In the genomic region with DNA sequence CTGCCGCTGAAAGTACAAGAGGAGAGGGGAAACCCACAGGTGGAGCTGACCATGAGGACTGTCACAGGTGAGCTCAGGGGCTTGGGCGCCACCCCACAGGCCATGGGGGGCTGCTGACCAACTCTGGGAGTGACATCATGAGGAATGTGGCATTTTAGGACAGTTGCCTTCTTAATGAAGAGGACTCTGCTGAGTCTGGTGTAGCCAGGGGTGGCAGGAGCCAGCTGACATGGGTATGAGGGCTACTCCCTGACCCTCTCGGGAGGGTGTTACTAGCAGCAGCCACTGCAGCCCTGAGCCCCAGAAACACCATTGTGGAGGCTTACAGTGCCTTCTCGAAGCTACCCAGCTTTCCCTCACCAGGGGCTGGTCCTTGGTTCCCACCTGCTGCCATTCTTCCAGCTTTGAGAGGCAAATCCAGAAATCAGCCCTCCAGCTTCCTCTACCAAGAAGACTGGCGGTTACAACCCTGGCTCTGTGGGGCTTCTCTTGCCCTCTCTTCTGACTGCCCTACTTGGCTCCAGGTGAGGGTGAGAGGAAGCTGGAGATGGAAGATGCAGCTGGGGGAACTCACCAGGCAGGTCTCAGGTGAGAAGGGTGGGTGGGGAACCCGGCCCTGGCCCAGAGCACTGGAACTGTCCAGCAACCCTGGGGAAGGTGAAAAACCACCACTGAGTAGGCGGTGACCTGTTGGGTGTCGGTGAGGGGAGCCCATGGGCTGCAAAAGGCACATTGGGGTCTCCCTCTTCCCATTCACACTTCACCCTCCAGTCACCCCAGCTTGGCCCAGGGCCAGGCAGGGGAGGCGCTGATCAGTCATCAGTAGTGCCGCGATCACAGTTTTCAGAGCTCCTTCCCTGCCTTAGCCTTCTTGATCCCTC, we compare ENCODE assay signal across 29 cellular contexts.
A peak's percentile ranks its signal among the peaks of the same experiment; 100 is the strongest.
DNase-seq lines count a peak whose midpoint lies in the region; ATAC-seq and TF ChIP-seq lines count a peak whose summit lies in the region.
"Had no signal": no experiment of that assay in that cellular context is flagged by ENCODE, and none has a peak within 500 bp of the region (broad histone marks: within the 10 kb centered on the region; RNA-seq: fewer than 3 reads in every experiment).

No MANE protein-coding gene starts in this region.

- H4K20me1 ChIP-seq in GM23338 (replicated peaks; ENCODE audit: insufficient read depth) = no peaks in the 10 kb centered on the region
- H4K20me1 ChIP-seq: BLaER1 treated with 17β-estradiol and CSF1 and Interleukin-3, amounts not matched to agents 10 nM and 100 nM had no signal

- H3K9me2 ChIP-seq in GM23338 (ENCODE audit: insufficient read depth) = no peaks in the 10 kb centered on the region; the same call in 1 of the 2 replicates

- peak overlapping the region in 1 of 3 donors; percentile 0 for H3K9ac ChIP-seq in skeletal muscle tissue (ENCODE audit: low read depth in 1 of 3, low read length in 3 of 3)
- H3K9ac ChIP-seq: BLaER1 treated with 17β-estradiol and CSF1 and Interleukin-3, amounts not matched to agents 10 nM and 100 nM had no signal

- H3K27ac Mint-ChIP-seq in GM23338 = no peak overlapping the region
- H3K27ac Mint-ChIP-seq: activated naive CD8-positive, alpha-beta T cell treated with anti-CD3 and anti-CD28 coated beads, Interleukin-2, amount 50 U/mL, for 24 hours; activated T-cell treated with anti-CD3 and anti-CD28 coated beads, Interleukin-2, amount 50 U/mL, for 24 hours; stimulated activated naive CD8-positive, alpha-beta T cell treated with anti-CD3 and anti-CD28 coated beads, Interleukin-15, Interleukin-2, amounts not matched to agents 100 ng/mL and 50 ng/mL, for 24 hours had no signal

- H2AFZ ChIP-seq in GM23338 = no peak overlapping the region

- no peak for TF ChIP-seq CTCF in GM23338 (conservative IDR thresholded peaks at IDR 0.05; ENCODE audit: low read depth in 2 of 2)
- TF ChIP-seq CTCF in ascending aorta (IDR thresholded peaks at IDR 0.05) = no peak

- peaks cover 10% of the 10 kb centered on the region for H3K4me1 Mint-ChIP-seq in GM23338
- H3K4me1 Mint-ChIP-seq: activated naive CD8-positive, alpha-beta T cell treated with anti-CD3 and anti-CD28 coated beads, Interleukin-2, amount 50 U/mL, for 24 hours had no signal

- H3K27me3 Mint-ChIP-seq in GM23338 (ENCODE audit: insufficient read depth, low read depth, poor library complexity) = peaks cover 4% of the 10 kb centered on the region

- ATAC-seq in GM23338 = no peak
- ATAC-seq in right cardiac atrium = no peak
- no peak for ATAC-seq in HG03520 (IDR thresholded peaks at IDR 0.05; ENCODE audit: unreplicated experiment)
- ATAC-seq in GM21737 (IDR thresholded peaks at IDR 0.05; ENCODE audit: unreplicated experiment) = no peak
- ATAC-seq: activated naive CD8-positive, alpha-beta T cell treated with anti-CD3 and anti-CD28 coated beads, Interleukin-2, amount 50 U/mL, for 24 hours had no signal

- no peaks in the 10 kb centered on the region for H3K9me3 ChIP-seq in ascending aorta
- H3K9me3 ChIP-seq in right cardiac atrium (ENCODE audit: control insufficient read depth, low read length) = no peaks in the 10 kb centered on the region
- H3K9me3 ChIP-seq in skeletal muscle tissue (ENCODE audit: control insufficient read depth in 3 of 3, low read length in 3 of 3) = no peaks in the 10 kb centered on the region
- H3K9me3 ChIP-seq: body of pancreas, neutrophil, prostate gland, upper lobe of left lung had no signal

- H3K36me3 ChIP-seq in GM23338 (ENCODE audit: insufficient read depth) (no peaks in the 10 kb centered on the region), ascending aorta (no peaks in the 10 kb centered on the region), skeletal muscle tissue (ENCODE audit: control insufficient read depth in 3 of 3, insufficient read depth in 3 of 3, low read length in 3 of 3) (no peaks in the 10 kb centered on the region)
- H3K36me3 ChIP-seq: BLaER1 treated with 17β-estradiol and CSF1 and Interleukin-3, amounts not matched to agents 10 nM and 100 nM; neutrophil; prostate gland; upper lobe of left lung had no signal

- 94% methylated on average over 11 of the region's 11 CpGs for WGBS in right cardiac atrium

- no peaks in the 10 kb centered on the region for H3K36me3 Mint-ChIP-seq in GM23338 (ENCODE audit: low read depth)

- H3K79me2 ChIP-seq in GM23338 (replicated peaks; ENCODE audit: insufficient read depth) = no peaks in the 10 kb centered on the region

- H3K27ac ChIP-seq in GM23338 (ENCODE audit: low read depth) (no peak overlapping the region), ascending aorta (peak overlapping the region; percentile 68 to 78), right cardiac atrium (ENCODE audit: low read length) (peak overlapping the region; percentile 92), skeletal muscle tissue (ENCODE audit: low read depth, low read length) (peak overlapping the region; percentile 75)
- H3K27ac ChIP-seq: BLaER1 treated with 17β-estradiol and CSF1 and Interleukin-3, amounts not matched to agents 10 nM and 100 nM; body of pancreas; neutrophil; VCaP had no signal

- H3F3A ChIP-seq in GM23338 (replicated peaks; ENCODE audit: low read depth) = no peaks in the 10 kb centered on the region

- H3K4me3 Mint-ChIP-seq in GM23338 = no peak overlapping the region
- H3K4me3 Mint-ChIP-seq: activated naive CD8-positive, alpha-beta T cell treated with anti-CD3 and anti-CD28 coated beads, Interleukin-2, amount 50 U/mL, for 24 hours; activated T-cell treated with anti-CD3 and anti-CD28 coated beads, Interleukin-2, amount 50 U/mL, for 24 hours; stimulated activated naive CD8-positive, alpha-beta T cell treated with anti-CD3 and anti-CD28 coated beads, Interleukin-15, Interleukin-2, amounts not matched to agents 100 ng/mL and 50 ng/mL, for 24 hours had no signal

- no peak overlapping the region for H3K4me2 ChIP-seq in GM23338
- H3K4me2 ChIP-seq: BLaER1 treated with 17β-estradiol and CSF1 and Interleukin-3, amounts not matched to agents 10 nM and 100 nM had no signal

- H3K4me3 ChIP-seq in GM23338 = no peak overlapping the region
- no peak overlapping the region for H3K4me3 ChIP-seq in ascending aorta
- H3K4me3 ChIP-seq in right cardiac atrium (ENCODE audit: low read length) = no peak overlapping the region
- peak overlapping the region in 1 of 3 donors; percentile 12 for H3K4me3 ChIP-seq in skeletal muscle tissue (ENCODE audit: low read length in 3 of 3)
- H3K4me3 ChIP-seq: BLaER1 treated with 17β-estradiol and CSF1 and Interleukin-3, amounts not matched to agents 10 nM and 100 nM; body of pancreas; prostate gland; upper lobe of left lung had no signal

- no peaks in the 10 kb centered on the region for H3K27me3 ChIP-seq in GM23338 (ENCODE audit: insufficient read depth)
- no peaks in the 10 kb centered on the region for H3K27me3 ChIP-seq in ascending aorta
- no peaks in the 10 kb centered on the region for H3K27me3 ChIP-seq in right cardiac atrium (ENCODE audit: control insufficient read depth, insufficient read depth)
- H3K27me3 ChIP-seq in skeletal muscle tissue (ENCODE audit: control insufficient read depth in 3 of 3, insufficient read depth in 3 of 3, low read length in 3 of 3) = no peaks in the 10 kb centered on the region
- H3K27me3 ChIP-seq: BLaER1 treated with 17β-estradiol and CSF1 and Interleukin-3, amounts not matched to agents 10 nM and 100 nM; body of pancreas; upper lobe of left lung had no signal

- H3K4me1 ChIP-seq in GM23338 (ENCODE audit: insufficient read depth) (0 out of 2 replicates have a peak, but pooled peaks cover 2% of the 10 kb centered on the region), ascending aorta (peaks cover 32 to 54% of the 10 kb centered on the region in 2 donors), right cardiac atrium (ENCODE audit: control insufficient read depth, insufficient read depth, low read length) (peaks cover 54% of the 10 kb centered on the region), skeletal muscle tissue (ENCODE audit: control insufficient read depth in 3 of 3, insufficient read depth in 3 of 3, low read length in 3 of 3) (peaks cover 59% of the 10 kb centered on the region in 3 donors)
- H3K4me1 ChIP-seq: body of pancreas had no signal

- intact Hi-C loops in ascending aorta (cut with DNase I) (no loop called here), right cardiac atrium (cut with DNase I) (loop anchor here in 1 of 4 donors (10.0 kb wide), 1 partner anchor 58 kb away; no protein-coding TSS in a partner anchor)

- DNase-seq in GM23338 (ENCODE audit: low spot score) (no peak), ascending aorta (ENCODE audit: low spot score in 2 of 2) (peak in 1 of 2 donors; percentile 62), right cardiac atrium (peak in 1 of 3 donors; percentile 58), NCI-H2029 (lab: John Stamatoyannopoulos, UW) (no peak), SHP77 treated with DMSO at 0.1 percent for 48 hours (lab: John Stamatoyannopoulos, UW) (no peak)
- DNase-seq: activated CD4-positive, alpha-beta T cell treated with anti-CD3 and anti-CD28 coated beads for 48 hours; activated gamma-delta T cell treated with Interleukin-2 at 50 U/mL for 16 hours; activated naive CD8-positive, alpha-beta T cell treated with anti-CD3 and anti-CD28 coated beads, Interleukin-2, amount 50 U/mL, for 24 hours; body of pancreas; cerebellar nuclear complex; COR-L47; DMS79; GDM1; mesendoderm; MV-4-11; NCI-H1436 treated with DMSO at 0.1 percent for 48 hours; NCI-H446 treated with DMSO at 0.1 percent for 48 hours; SW 1271; T-helper 9 cell; upper lobe of left lung had no signal

- no peaks in the 10 kb centered on the region; the same call in 2 of the 3 replicates for H3K9me3 Mint-ChIP-seq in GM23338
- H3K9me3 Mint-ChIP-seq: activated naive CD8-positive, alpha-beta T cell treated with anti-CD3 and anti-CD28 coated beads, Interleukin-2, amount 50 U/mL, for 24 hours; activated T-cell treated with anti-CD3 and anti-CD28 coated beads, Interleukin-2, amount 50 U/mL, for 24 hours; stimulated activated naive CD8-positive, alpha-beta T cell treated with anti-CD3 and anti-CD28 coated beads, Interleukin-15, Interleukin-2, amounts not matched to agents 100 ng/mL and 50 ng/mL, for 24 hours had no signal

TF ChIP-seq in GM23338, 12 proteins besides CTCF, POLR2A, EP300 and RAD21 (continues in another document):
- TF ChIP-seq EZH2 (IDR thresholded peaks at IDR 0.05; ENCODE audit: low read depth, unreplicated experiment) = no peak
